In the genomic region with DNA sequence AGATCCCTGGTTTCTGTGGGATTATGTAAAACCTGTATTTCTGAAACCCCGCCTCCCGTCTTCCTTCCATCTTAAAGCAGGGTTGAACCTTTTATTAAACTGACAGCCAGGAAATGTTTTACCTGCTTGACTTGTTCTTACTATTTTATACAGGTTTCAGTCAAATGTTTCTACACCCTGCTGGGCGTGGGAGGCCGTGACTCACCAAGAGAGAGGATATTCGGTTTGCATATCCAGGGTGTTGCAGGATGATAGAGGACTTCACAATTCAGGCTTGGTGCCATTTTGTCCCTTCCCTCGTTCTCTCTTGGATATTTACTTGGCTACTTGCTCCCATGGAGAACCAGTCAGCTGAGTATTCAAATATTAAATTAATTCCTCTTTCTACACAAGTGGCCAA, we compare ENCODE assay signal across 8 cellular contexts.
A peak's percentile ranks its signal among the peaks of the same experiment; 100 is the strongest.
DNase-seq lines count a peak whose midpoint lies in the region; TF ChIP-seq lines count a peak whose summit lies in the region.

No MANE protein-coding gene starts in this region.

- H2AFZ ChIP-seq in OCI-LY7 (ENCODE audit: low read length) = peak overlapping the region; percentile 66

- peak overlapping the region; percentile 69 for H3K4me2 ChIP-seq in OCI-LY7 (ENCODE audit: low read length)

- no peak overlapping the region for H3K4me3 Mint-ChIP-seq in activated naive CD4-positive, alpha-beta T cell treated with anti-CD3 and anti-CD28 coated beads, Interleukin-2, amount 10 ng/mL, durations not matched to agents 7 days and 5 days

- peaks cover 91% of the 10 kb centered on the region for H3K4me1 ChIP-seq in OCI-LY7 (ENCODE audit: insufficient read depth, low read length, poor library complexity, severe bottlenecking)

- no peaks in the 10 kb centered on the region for H3K36me3 Mint-ChIP-seq in activated naive CD4-positive, alpha-beta T cell treated with anti-CD3 and anti-CD28 coated beads, Interleukin-2, amount 10 ng/mL, durations not matched to agents 7 days and 5 days

- H3K4me1 Mint-ChIP-seq in activated naive CD4-positive, alpha-beta T cell treated with anti-CD3 and anti-CD28 coated beads, Interleukin-2, amount 10 ng/mL, durations not matched to agents 7 days and 5 days = peaks cover 57% of the 10 kb centered on the region

- CTCF ChIA-PET in activated naive CD4-positive, alpha-beta T cell treated with anti-CD3 and anti-CD28 coated beads, Interleukin-2, amount 10 ng/mL, durations not matched to agents 7 days and 5 days (lab: Charles Lee) = interaction anchor here (1.0 kb wide), 1 partner anchor 41 kb away, joined by 4 read pairs; no protein-coding TSS in a partner anchor
- CTCF ChIA-PET in OCI-LY7 (lab: Charles Lee; ENCODE audit: unreplicated experiment) = interaction anchor here (1.4 to 2.3 kb wide), 3 partner anchors 9 to 14 kb away, joined by 4 to 8 read pairs (median 5); no protein-coding TSS in a partner anchor

- POLR2A ChIA-PET in OCI-LY7 (lab: Charles Lee) = interaction anchor here (1.0 to 6.8 kb wide), 8 partner anchors 9 to 94 kb away, joined by 3 to 78 read pairs (median 14); no protein-coding TSS in a partner anchor

- intact Hi-C loops in OCI-LY7 (cut with micrococcal nuclease; ENCODE audit: unreplicated experiment) = loop anchor here (5.0 kb wide), 1 partner anchor 100 kb away; no protein-coding TSS in a partner anchor

- H3K4me3 ChIP-seq in OCI-LY7 (ENCODE audit: low read depth, low read length, poor library complexity, severe bottlenecking) = peak overlapping the region; percentile 54

- no peaks in the 10 kb centered on the region for H3K9me2 ChIP-seq in OCI-LY7 (ENCODE audit: insufficient read depth, low read length)

- TF ChIP-seq CTCF in OCI-LY7 (conservative IDR thresholded peaks at IDR 0.05; ENCODE audit: low read length) = 0 out of 2 replicates have a peak, but pooled peaks have one; percentile 19

- no peaks in the 10 kb centered on the region for H4K20me1 ChIP-seq in OCI-LY7 (ENCODE audit: insufficient read depth, low read length)

- no peaks in the 10 kb centered on the region for H3K9me3 Mint-ChIP-seq in activated naive CD4-positive, alpha-beta T cell treated with anti-CD3 and anti-CD28 coated beads, Interleukin-2, amount 10 ng/mL, durations not matched to agents 7 days and 5 days

- H3K27ac ChIP-seq in OCI-LY7 (ENCODE audit: low read depth, low read length, poor library complexity, severe bottlenecking) = peak overlapping the region; percentile 95

- H3K36me3 ChIP-seq in OCI-LY7 (ENCODE audit: insufficient read depth, low read length) = no peaks in the 10 kb centered on the region

- no peaks in the 10 kb centered on the region for H3K79me2 ChIP-seq in OCI-LY7 (ENCODE audit: insufficient read depth, low read depth, low read length)

- no peak overlapping the region for H3K27ac Mint-ChIP-seq in activated naive CD4-positive, alpha-beta T cell treated with anti-CD3 and anti-CD28 coated beads, Interleukin-2, amount 10 ng/mL, durations not matched to agents 7 days and 5 days

- no peaks in the 10 kb centered on the region for H3K27me3 Mint-ChIP-seq in activated naive CD4-positive, alpha-beta T cell treated with anti-CD3 and anti-CD28 coated beads, Interleukin-2, amount 10 ng/mL, durations not matched to agents 7 days and 5 days

- no TSS peak for BruUV-seq in OCI-LY7 (replicated peaks; lab: Mats Ljungman, UMichigan)

- H3K9me3 ChIP-seq in OCI-LY7 (ENCODE audit: low read length) = no peaks in the 10 kb centered on the region

- peak; percentile 73 for DNase-seq in activated naive CD4-positive, alpha-beta T cell treated with Interleukin-2 at 50 U/mL for 16 hours
- DNase-seq in activated naive CD4-positive, alpha-beta T cell treated with anti-CD3 and anti-CD28 coated beads, Interleukin-2, amount 10 ng/mL, durations not matched to agents 7 days and 5 days = no peak
- DNase-seq in OCI-LY7 (ENCODE audit: low spot score) (peak; percentile 79), kidney glomerular epithelial cell (lab: John Stamatoyannopoulos, UW) (peak; percentile 64), ureter (ENCODE audit: low spot score) (peak; percentile 80), HK-2 (ENCODE audit: unreplicated experiment) (no peak), NCI-H1694 treated with DMSO at 0.1 percent for 48 hours (lab: John Stamatoyannopoulos, UW) (no peak), NCI-H2171 (lab: John Stamatoyannopoulos, UW) (no peak)

Comparison
In these comparisons a context has a peak if more than half of its experiments do, and no peak if none do; other contexts are left out.
1. DNase-seq: peak in activated naive CD4-positive, alpha-beta T cell treated with Interleukin-2 at 50 U/mL for 16 hours (single experiment), OCI-LY7 (single experiment), kidney glomerular epithelial cell (single experiment) and ureter (single experiment); none in activated naive CD4-positive, alpha-beta T cell treated with anti-CD3 and anti-CD28 coated beads, Interleukin-2, amount 10 ng/mL, durations not matched to agents 7 days and 5 days (single experiment), HK-2 (single experiment), NCI-H1694 treated with DMSO at 0.1 percent for 48 hours (single experiment) and NCI-H2171 (single experiment).